Comparison of ENCODE assay signal across 38 cellular contexts in the genomic region with DNA sequence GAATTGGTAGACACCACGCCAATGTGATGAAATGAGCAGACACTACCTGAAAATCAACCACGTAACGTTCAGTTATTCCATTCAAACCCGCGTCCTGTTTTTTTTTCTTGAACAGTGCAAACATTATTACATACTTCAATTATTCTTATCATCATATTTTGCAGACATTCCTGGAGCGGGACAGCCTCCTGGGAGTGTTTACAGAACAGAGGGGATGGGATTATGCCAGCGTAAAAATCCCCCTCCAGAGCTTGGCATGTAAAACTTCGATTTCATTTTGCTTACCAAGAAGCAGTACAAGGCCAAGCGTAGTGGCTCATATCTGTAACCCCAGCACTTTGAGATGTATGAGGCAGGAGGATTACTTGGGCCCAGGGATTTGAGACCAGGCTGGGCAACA.
"Had no signal": no experiment of that assay in that cellular context is flagged by ENCODE, and none has a peak within 500 bp of the region (broad histone marks: within the 10 kb centered on the region; RNA-seq: fewer than 3 reads in every experiment).

No MANE protein-coding gene starts in this region.

- H3K9me3 ChIP-seq: adrenal gland had no signal

- DNase-seq: activated B cell treated with CpG ODN at 0.5 μM for 24 hours; activated CD4-positive, alpha-beta memory T cell treated with anti-CD3 and anti-CD28 coated beads for 36 hours; activated CD4-positive, alpha-beta T cell treated with anti-CD3 and anti-CD28 coated beads for 4 hours; activated CD4-positive, alpha-beta T cell treated with anti-CD3 and anti-CD28 coated beads, Interleukin-2, amount 10 ng/mL, durations not matched to agents 24 days and 14 days; activated CD4-positive, alpha-beta T cell treated with anti-CD3 and anti-CD28 coated beads, Interleukin-2, amount 50 U/mL, for 1 hour; activated CD4-positive, alpha-beta T cell treated with anti-CD3 and anti-CD28 coated beads, Interleukin-2, amount 50 U/mL, for 4 hours; activated CD4-positive, CD25-positive, alpha-beta regulatory T cell treated with anti-CD3 and anti-CD28 coated beads, Interleukin-2, amount 50 U/mL, for 72 hours; activated CD8-positive, alpha-beta memory T cell treated with anti-CD3 and anti-CD28 coated beads, Interleukin-2, amount 50 U/mL, for 4 hours; activated CD8-positive, alpha-beta T cell treated with anti-CD3 and anti-CD28 coated beads for 36 hours; activated effector memory CD4-positive, alpha-beta T cell treated with anti-CD3 and anti-CD28 coated beads, Interleukin-2, amount 50 U/mL, for 16 hours; activated gamma-delta T cell treated with Interleukin-2 at 50 U/mL for 16 hours; activated naive CD4-positive, alpha-beta T cell; activated naive CD4-positive, alpha-beta T cell treated with anti-CD3 and anti-CD28 coated beads for 36 hours; activated naive CD4-positive, alpha-beta T cell treated with anti-CD3 and anti-CD28 coated beads, Interleukin-2, amount 50 U/mL, for 16 hours; activated naive CD8-positive, alpha-beta T cell treated with anti-CD3 and anti-CD28 coated beads for 36 hours; activated T-cell treated with anti-CD3 and anti-CD28 coated beads for 4 hours; activated T-cell treated with anti-CD3 and anti-CD28 coated beads, Interleukin-2, amount 50 U/mL, for 1 hour; activated T-cell treated with anti-CD3 and anti-CD28 coated beads, Interleukin-2, amount 50 U/mL, for 4 hours; activated T-cell treated with anti-CD3 and anti-CD28 coated beads, Interleukin-2, amount 50 U/mL, for 72 hours; adrenal gland; amniotic stem cell; aorta; cerebellar nuclear complex; T-helper 1 cell; T-helper 2 cell; T-helper 9 cell had no signal

- H3K4me3 ChIP-seq: adrenal gland, cardiac muscle cell had no signal

- H3K4me3 Mint-ChIP-seq: activated B cell treated with CpG ODN at 0.5 μM for 24 hours; activated CD4-positive, alpha-beta memory T cell treated with anti-CD3 and anti-CD28 coated beads for 36 hours; activated CD4-positive, alpha-beta T cell treated with anti-CD3 and anti-CD28 coated beads, Interleukin-2, amount 10 ng/mL, durations not matched to agents 24 days and 14 days; activated CD8-positive, alpha-beta T cell treated with anti-CD3 and anti-CD28 coated beads for 36 hours; activated naive CD4-positive, alpha-beta T cell treated with anti-CD3 and anti-CD28 coated beads for 36 hours; activated naive CD8-positive, alpha-beta T cell treated with anti-CD3 and anti-CD28 coated beads for 36 hours; activated T-cell treated with anti-CD3 and anti-CD28 coated beads, Interleukin-2, amount 50 U/mL, for 4 hours; activated T-cell treated with anti-CD3 and anti-CD28 coated beads, Interleukin-2, amount 50 U/mL, for 72 hours; activated T-helper 1 cell treated with anti-CD3 and anti-CD28 coated beads, Interleukin-12 subunit alpha, Interleukin-12 subunit beta, Interleukin-2, Interleukin-4 antibody, amounts not matched to agents 30 ng/mL and 10 ng/mL and 1 ng/mL, durations not matched to agents 14 hours and 24 hours and 36 hours; activated T-helper 17 cell treated with anti-CD3 and anti-CD28 coated beads, Interleukin-2, amount 50 U/mL, for 72 hours; central memory CD8-positive, alpha-beta T cell; T-helper 1 cell treated with Interleukin-12 subunit alpha and Interleukin-12 subunit beta and Interleukin-4 antibody, amounts not matched to agents 30 μg/mL and 1 μg/mL, for 36 hours; T-helper 2 cell treated with Interferon-gamma antibody and Interleukin-4, amounts not matched to agents 5 μg/mL and 100 μg/mL, for 36 hours had no signal

- H3K27ac Mint-ChIP-seq: activated B cell treated with CpG ODN at 0.5 μM for 24 hours; activated CD4-positive, alpha-beta memory T cell treated with anti-CD3 and anti-CD28 coated beads for 36 hours; activated CD4-positive, alpha-beta T cell treated with anti-CD3 and anti-CD28 coated beads, Interleukin-2, amount 10 ng/mL, durations not matched to agents 24 days and 14 days; activated CD8-positive, alpha-beta T cell treated with anti-CD3 and anti-CD28 coated beads for 36 hours; activated naive CD4-positive, alpha-beta T cell treated with anti-CD3 and anti-CD28 coated beads for 36 hours; activated naive CD8-positive, alpha-beta T cell treated with anti-CD3 and anti-CD28 coated beads for 36 hours; activated T-cell treated with anti-CD3 and anti-CD28 coated beads, Interleukin-2, amount 50 U/mL, for 72 hours; activated T-helper 1 cell treated with anti-CD3 and anti-CD28 coated beads, Interleukin-12 subunit alpha, Interleukin-12 subunit beta, Interleukin-2, Interleukin-4 antibody, amounts not matched to agents 30 ng/mL and 10 ng/mL and 1 ng/mL, durations not matched to agents 14 hours and 24 hours and 36 hours; activated T-helper 17 cell treated with anti-CD3 and anti-CD28 coated beads, Interleukin-2, amount 50 U/mL, for 72 hours; T-helper 1 cell treated with Interleukin-12 subunit alpha and Interleukin-12 subunit beta and Interleukin-4 antibody, amounts not matched to agents 30 μg/mL and 1 μg/mL, for 36 hours; T-helper 2 cell treated with Interferon-gamma antibody and Interleukin-4, amounts not matched to agents 5 μg/mL and 100 μg/mL, for 36 hours had no signal

- H3K27ac ChIP-seq: adrenal gland, cardiac muscle cell, VCaP had no signal

- H3K36me3 ChIP-seq: adrenal gland, cardiac muscle cell had no signal

- FAIRE-seq: astrocyte, bronchial epithelial cell, TTC549 had no signal

- H3K4me1 Mint-ChIP-seq: activated B cell treated with CpG ODN at 0.5 μM for 24 hours; central memory CD8-positive, alpha-beta T cell had no signal

- ATAC-seq: activated CD8-positive, alpha-beta T cell treated with anti-CD3 and anti-CD28 coated beads for 36 hours; activated naive CD4-positive, alpha-beta T cell treated with anti-CD3 and anti-CD28 coated beads, Interleukin-2, amount 50 U/mL, for 72 hours; activated T-cell treated with anti-CD3 and anti-CD28 coated beads, Interleukin-2, amount 50 U/mL, for 4 hours; activated T-cell treated with anti-CD3 and anti-CD28 coated beads, Interleukin-2, amount 50 U/mL, for 72 hours; activated T-helper 17 cell treated with anti-CD3 and anti-CD28 coated beads, Interleukin-2, amount 50 U/mL, for 72 hours had no signal

- H3K27me3 Mint-ChIP-seq: activated CD8-positive, alpha-beta T cell treated with anti-CD3 and anti-CD28 coated beads for 36 hours had no signal

- H3K4me1 ChIP-seq: adrenal gland had no signal

- H3K9me3 Mint-ChIP-seq: activated B cell treated with CpG ODN at 0.5 μM for 24 hours; activated CD4-positive, alpha-beta memory T cell treated with anti-CD3 and anti-CD28 coated beads for 36 hours; activated CD4-positive, alpha-beta T cell treated with anti-CD3 and anti-CD28 coated beads, Interleukin-2, amount 10 ng/mL, durations not matched to agents 24 days and 14 days; activated naive CD4-positive, alpha-beta T cell treated with anti-CD3 and anti-CD28 coated beads for 36 hours; activated naive CD8-positive, alpha-beta T cell treated with anti-CD3 and anti-CD28 coated beads for 36 hours; activated T-cell treated with anti-CD3 and anti-CD28 coated beads, Interleukin-2, amount 50 U/mL, for 4 hours; activated T-helper 1 cell treated with anti-CD3 and anti-CD28 coated beads, Interleukin-12 subunit alpha, Interleukin-12 subunit beta, Interleukin-2, Interleukin-4 antibody, amounts not matched to agents 30 ng/mL and 10 ng/mL and 1 ng/mL, durations not matched to agents 14 hours and 24 hours and 36 hours; central memory CD8-positive, alpha-beta T cell; T-helper 1 cell treated with Interleukin-12 subunit alpha and Interleukin-12 subunit beta and Interleukin-4 antibody, amounts not matched to agents 30 μg/mL and 1 μg/mL, for 36 hours; T-helper 2 cell treated with Interferon-gamma antibody and Interleukin-4, amounts not matched to agents 5 μg/mL and 100 μg/mL, for 36 hours had no signal

- H3K27me3 ChIP-seq: cardiac muscle cell had no signal

- H3K36me3 Mint-ChIP-seq: activated CD4-positive, alpha-beta memory T cell treated with anti-CD3 and anti-CD28 coated beads for 36 hours; activated naive CD4-positive, alpha-beta T cell treated with anti-CD3 and anti-CD28 coated beads, Interleukin-2, amount 50 U/mL, for 72 hours; activated naive CD8-positive, alpha-beta T cell treated with anti-CD3 and anti-CD28 coated beads for 36 hours; brain had no signal
